Comparison of ENCODE assay signal across 8 cellular contexts in genomic region chr22:36065775-36066544, GRCh38. TPM values are rescaled to one million over a fixed set of nuclear protein-coding genes. Genes with fewer than 3 reads are reported as not detected.
DNase-seq lines count a peak whose midpoint lies in the region; ATAC-seq lines count a peak whose summit lies in the region.

No MANE protein-coding gene starts in this region.

- DNase-seq in CD4-positive, CD25-positive, alpha-beta regulatory T cell, result peak; percentile 40 to 55 (median 47)
- DNase-seq in HUDEP-2 (lab: John Stamatoyannopoulos, UW; ENCODE audit: unreplicated experiment in 76 of 76), result peak in 65 of 76 experiments; percentile 12 to 75 (median 52)
- peak; percentile 84 for DNase-seq in NOMO-1 treated with DMSO at 0.1 percent for 48 hours (lab: John Stamatoyannopoulos, UW; ENCODE audit: unreplicated experiment)
- DNase-seq in activated CD8-positive, alpha-beta memory T cell treated with anti-CD3 and anti-CD28 coated beads for 48 hours (ENCODE audit: low read depth in 2 of 3, low spot score in 2 of 3), result peak; percentile 45 to 79 (median 72)
- DNase-seq in effector memory CD8-positive, alpha-beta T cell, result peak; percentile 54 to 61 (median 59)
- peak; percentile 89 to 93 for DNase-seq in lung microvascular endothelial cell (ENCODE audit: low read depth in 2 of 2)
- peak; percentile 9 to 48 (median 20) for DNase-seq in stimulated activated CD4-positive, alpha-beta T cell treated with anti-CD3 and anti-CD28 coated beads, TNF-alpha, amount 100 ng/mL, for 1 hour (ENCODE audit: low read depth in 3 of 3, low spot score in 1 of 3)

- H3K4me1 Mint-ChIP-seq in CD4-positive, CD25-positive, alpha-beta regulatory T cell, result peaks cover 0 to 13% (median 4%) of the 10 kb centered on the region in 4 donors
- peaks cover 5 to 10% of the 10 kb centered on the region in 2 donors for H3K4me1 Mint-ChIP-seq in effector memory CD8-positive, alpha-beta T cell (ENCODE audit: low read depth in 2 of 2)

- H3K27me3 Mint-ChIP-seq in CD4-positive, CD25-positive, alpha-beta regulatory T cell, result no peaks in the 10 kb centered on the region
- peaks cover 0 to 7% of the 10 kb centered on the region in 2 donors for H3K27me3 Mint-ChIP-seq in effector memory CD8-positive, alpha-beta T cell

- peaks cover 3% of the 10 kb centered on the region for H3K27me3 ChIP-seq in CD4-positive, CD25-positive, alpha-beta regulatory T cell (ENCODE audit: control insufficient read depth, insufficient read depth, low read length)

- H3K4me1 ChIP-seq in CD4-positive, CD25-positive, alpha-beta regulatory T cell (ENCODE audit: control insufficient read depth, insufficient read depth, low read length, poor library complexity, severe bottlenecking), result peaks cover 11% of the 10 kb centered on the region

- peak overlapping the region in 2 of 3 donors; percentile 76 to 85 for H3K27ac Mint-ChIP-seq in CD4-positive, CD25-positive, alpha-beta regulatory T cell
- H3K27ac Mint-ChIP-seq in effector memory CD8-positive, alpha-beta T cell, result peak overlapping the region in 1 of 2 donors; percentile 47

- H3K9me3 Mint-ChIP-seq in CD4-positive, CD25-positive, alpha-beta regulatory T cell, result no peaks in the 10 kb centered on the region
- no peaks in the 10 kb centered on the region for H3K9me3 Mint-ChIP-seq in effector memory CD8-positive, alpha-beta T cell

- no peaks in the 10 kb centered on the region for H3K36me3 Mint-ChIP-seq in CD4-positive, CD25-positive, alpha-beta regulatory T cell
- H3K36me3 Mint-ChIP-seq in effector memory CD8-positive, alpha-beta T cell (ENCODE audit: insufficient read depth), result no peaks in the 10 kb centered on the region

- no peak overlapping the region for H3K27ac ChIP-seq in CD4-positive, CD25-positive, alpha-beta regulatory T cell (ENCODE audit: insufficient read depth, low read length, poor library complexity, severe bottlenecking)

- peak overlapping the region; percentile 60 to 84 (median 72) for H3K4me3 Mint-ChIP-seq in CD4-positive, CD25-positive, alpha-beta regulatory T cell
- peak overlapping the region; percentile 84 to 85 for H3K4me3 Mint-ChIP-seq in effector memory CD8-positive, alpha-beta T cell

- H3K4me3 ChIP-seq in CD4-positive, CD25-positive, alpha-beta regulatory T cell (ENCODE audit: low read depth, low read length), result peak overlapping the region; percentile 55

- peak in 1 of 2 donors; percentile 55 for ATAC-seq in CD4-positive, CD25-positive, alpha-beta regulatory T cell (ENCODE audit: low read depth in 2 of 2)
- ATAC-seq in effector memory CD8-positive, alpha-beta T cell (replicated peaks), result peak; percentile 83
- ATAC-seq in GM19023 (IDR thresholded peaks at IDR 0.05; ENCODE audit: unreplicated experiment), result no peak

- H3K9me3 ChIP-seq in CD4-positive, CD25-positive, alpha-beta regulatory T cell (ENCODE audit: control insufficient read depth in 2 of 2, low read length in 2 of 2), result no peaks in the 10 kb centered on the region

- no peaks in the 10 kb centered on the region for H3K36me3 ChIP-seq in CD4-positive, CD25-positive, alpha-beta regulatory T cell (ENCODE audit: control insufficient read depth, insufficient read depth, low read length)

RNA-seq across cellular contexts. Expression of gene RBFOX2, which starts 37.3 kb away (rescaled TPM):
- 0.52 TPM for total RNA-seq in CD4-positive, CD25-positive, alpha-beta regulatory T cell
- under 1 TPM in 1 of 4 donors, not detected in 3; 0.25 TPM for polyA plus RNA-seq in CD4-positive, CD25-positive, alpha-beta regulatory T cell
- 83.1 and 89.4 TPM in 2 replicates for total RNA-seq in lung microvascular endothelial cell

Comparison
In these comparisons a context has a peak if more than half of its experiments do, and no peak if none do; other contexts are left out.
1. DNase-seq: peak in every context shown above with its lines; median percentile 91 in lung microvascular endothelial cell; 84 in NOMO-1 treated with DMSO at 0.1 percent for 48 hours; 72 in activated CD8-positive, alpha-beta memory T cell treated with anti-CD3 and anti-CD28 coated beads for 48 hours; 59 in effector memory CD8-positive, alpha-beta T cell; 52 in HUDEP-2; 47 in CD4-positive, CD25-positive, alpha-beta regulatory T cell; 20 in stimulated activated CD4-positive, alpha-beta T cell treated with anti-CD3 and anti-CD28 coated beads, TNF-alpha, amount 100 ng/mL, for 1 hour.
2. RNA of gene RBFOX2, which starts 37.3 kb away (total RNA-seq): 83.1 to 89.4 TPM in lung microvascular endothelial cell; 0.52 TPM in CD4-positive, CD25-positive, alpha-beta regulatory T cell (single experiment); every median in the first group is over 10 times any median in the second.